ENCODE assay signal across 8 cellular contexts in the genomic region with DNA sequence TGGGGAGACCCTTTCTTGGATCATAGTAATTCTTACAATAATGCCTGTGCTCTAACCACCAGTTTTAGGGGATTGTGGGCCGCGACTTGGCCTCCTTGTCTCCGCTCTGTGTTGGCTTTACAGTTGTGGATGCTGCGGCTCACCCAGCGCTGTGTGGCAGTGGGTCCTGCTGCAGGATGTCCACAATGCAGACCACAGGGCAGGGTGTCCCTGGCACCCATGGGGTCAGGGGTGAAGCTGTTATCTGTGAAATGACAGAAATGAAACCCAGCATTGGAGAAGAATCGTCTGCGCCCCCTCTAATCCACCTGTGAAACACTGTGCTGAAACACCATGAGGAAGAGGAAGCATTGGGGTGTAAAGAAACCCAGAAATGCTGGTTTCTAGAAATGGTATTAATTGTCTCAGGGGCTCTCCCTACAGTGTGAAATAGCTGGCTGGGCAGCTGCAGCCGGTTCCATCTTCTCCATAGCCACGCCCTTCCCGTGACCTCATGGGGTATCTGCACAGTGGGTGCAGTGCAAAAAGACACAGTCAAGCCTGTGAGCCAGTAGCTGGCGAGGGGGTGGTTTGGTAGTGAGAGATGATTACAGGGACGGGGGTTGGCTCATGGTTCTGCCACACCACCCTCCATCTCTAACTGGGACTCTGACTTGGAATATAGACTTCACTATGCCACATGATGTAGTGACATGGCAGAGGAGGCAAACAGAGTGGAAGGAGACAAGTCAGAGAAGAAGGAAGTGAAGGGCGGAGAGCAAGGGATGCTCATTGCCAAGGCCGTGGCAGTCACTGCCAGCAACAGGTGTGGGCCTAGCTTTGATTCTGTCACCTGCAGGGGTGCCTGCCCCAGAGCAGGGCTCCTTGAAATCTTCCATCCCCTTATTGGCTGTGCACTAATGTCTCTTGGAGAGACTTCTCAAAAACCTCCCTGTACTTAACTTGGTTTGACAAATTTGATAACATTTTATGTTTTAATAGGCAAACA. TPM values are rescaled to one million over a fixed set of nuclear protein-coding genes. Genes with fewer than 3 reads are reported as not detected.
DNase-seq lines count a peak whose midpoint lies in the region; ATAC-seq and TF ChIP-seq lines count a peak whose summit lies in the region.

No MANE protein-coding gene starts in this region.

- H3K27ac ChIP-seq in OCI-LY3 (ENCODE audit: low read length), result peak overlapping the region; percentile 87

- peak overlapping the region; percentile 60; the same call in 1 of the 2 replicates for H3K9ac ChIP-seq in OCI-LY3 (ENCODE audit: low read length)

- no peaks in the 10 kb centered on the region for H3K9me3 Mint-ChIP-seq in activated naive CD8-positive, alpha-beta T cell treated with anti-CD3 and anti-CD28 coated beads, Interleukin-2, amount 10 ng/mL, durations not matched to agents 7 days and 5 days

- H3K9me3 ChIP-seq in OCI-LY3 (ENCODE audit: insufficient read depth, low read length), result no peaks in the 10 kb centered on the region

- H3K27me3 ChIP-seq in OCI-LY3 (ENCODE audit: low read depth, low read length), result no peaks in the 10 kb centered on the region

- no peak overlapping the region for H2AFZ ChIP-seq in OCI-LY3 (ENCODE audit: low read depth, low read length)

- DNase-seq in activated naive CD8-positive, alpha-beta T cell treated with anti-CD3 and anti-CD28 coated beads, Interleukin-2, amount 10 ng/mL, durations not matched to agents 7 days and 5 days, result peak; percentile 68
- peak; percentile 53 for DNase-seq in stimulated activated CD8-positive, alpha-beta memory T cell treated with anti-CD3 and anti-CD28 coated beads, Interleukin-15, amount 100 ng/mL, for 24 hours (ENCODE audit: low read depth)
- DNase-seq in cerebellum (ENCODE audit: low spot score), result no peak
- no peak for DNase-seq in occipital lobe (lab: John Stamatoyannopoulos, UW)
- no peak for DNase-seq in cerebellar nuclear complex (lab: John Stamatoyannopoulos, UW)

- H3K27ac Mint-ChIP-seq in activated naive CD8-positive, alpha-beta T cell treated with anti-CD3 and anti-CD28 coated beads, Interleukin-2, amount 10 ng/mL, durations not matched to agents 7 days and 5 days, result peak overlapping the region; percentile 98

- H4K20me1 ChIP-seq in OCI-LY3 (ENCODE audit: insufficient read depth, low read length), result peaks cover 16% of the 10 kb centered on the region; the same call in 1 of the 2 replicates

- TF ChIP-seq CTCF in OCI-LY3 (IDR thresholded peaks at IDR 0.05; ENCODE audit: low read depth, low read length), result no peak

- ATAC-seq in GM18511 (IDR thresholded peaks at IDR 0.05; ENCODE audit: unreplicated experiment), result peak; percentile 70
- peak; percentile 55 for ATAC-seq in HG02571 (IDR thresholded peaks at IDR 0.05; ENCODE audit: unreplicated experiment)
- peak; percentile 34 for ATAC-seq in activated naive CD8-positive, alpha-beta T cell treated with anti-CD3 and anti-CD28 coated beads, Interleukin-2, amount 10 ng/mL, durations not matched to agents 7 days and 5 days (ENCODE audit: low read depth)

- POLR2A ChIA-PET in activated naive CD8-positive, alpha-beta T cell treated with anti-CD3 and anti-CD28 coated beads, Interleukin-2, amount 10 ng/mL, durations not matched to agents 7 days and 5 days (lab: Charles Lee), result interaction anchor here (0.7 to 7.6 kb wide), 5 partner anchors 8 to 27 kb away, joined by 3 to 171 read pairs (median 21); no protein-coding TSS in a partner anchor

- peak overlapping the region; percentile 80 for H3K4me3 Mint-ChIP-seq in activated naive CD8-positive, alpha-beta T cell treated with anti-CD3 and anti-CD28 coated beads, Interleukin-2, amount 10 ng/mL, durations not matched to agents 7 days and 5 days

- H3K4me1 ChIP-seq in OCI-LY3 (ENCODE audit: low read length), result peaks cover 77% of the 10 kb centered on the region

- H3K27me3 Mint-ChIP-seq in activated naive CD8-positive, alpha-beta T cell treated with anti-CD3 and anti-CD28 coated beads, Interleukin-2, amount 10 ng/mL, durations not matched to agents 7 days and 5 days, result no peaks in the 10 kb centered on the region

- H3K4me3 ChIP-seq in OCI-LY3 (ENCODE audit: low read length), result peak overlapping the region; percentile 72

- peaks cover 14% of the 10 kb centered on the region for H3K36me3 ChIP-seq in OCI-LY3 (replicated peaks; ENCODE audit: low read depth, low read length)

- H3K36me3 Mint-ChIP-seq in activated naive CD8-positive, alpha-beta T cell treated with anti-CD3 and anti-CD28 coated beads, Interleukin-2, amount 10 ng/mL, durations not matched to agents 7 days and 5 days, result peaks cover 24% of the 10 kb centered on the region

- H3K4me2 ChIP-seq in OCI-LY3 (ENCODE audit: low read length), result peak overlapping the region; percentile 96

- peaks cover 39% of the 10 kb centered on the region for H3K79me2 ChIP-seq in OCI-LY3 (ENCODE audit: low read length)

- H3K4me1 Mint-ChIP-seq in activated naive CD8-positive, alpha-beta T cell treated with anti-CD3 and anti-CD28 coated beads, Interleukin-2, amount 10 ng/mL, durations not matched to agents 7 days and 5 days, result peaks cover 86% of the 10 kb centered on the region

RNA-seq across cellular contexts. Expression of a gene that starts 16.2 kb away (rescaled TPM):
- 100 to 1,000 TPM; 147 to 159 TPM for total RNA-seq in activated naive CD8-positive, alpha-beta T cell treated with anti-CD3 and anti-CD28 coated beads, Interleukin-2, amount 10 ng/mL, durations not matched to agents 7 days and 5 days
- total RNA-seq in cerebellum (81.7 TPM), occipital lobe (125 TPM)

Comparison
In these comparisons a context has a peak if more than half of its experiments do, and no peak if none do; other contexts are left out.
1. DNase-seq: peak in activated naive CD8-positive, alpha-beta T cell treated with anti-CD3 and anti-CD28 coated beads, Interleukin-2, amount 10 ng/mL, durations not matched to agents 7 days and 5 days (single experiment) and stimulated activated CD8-positive, alpha-beta memory T cell treated with anti-CD3 and anti-CD28 coated beads, Interleukin-15, amount 100 ng/mL, for 24 hours (single experiment); none in cerebellum (single experiment), occipital lobe (single experiment) and cerebellar nuclear complex (0 of 2).
2. Peak in every context shown above with its lines, with median percentiles within 50 percentile points of each other: ATAC-seq.